10 cellular contexts compared by ENCODE assay signal in the genomic region with DNA sequence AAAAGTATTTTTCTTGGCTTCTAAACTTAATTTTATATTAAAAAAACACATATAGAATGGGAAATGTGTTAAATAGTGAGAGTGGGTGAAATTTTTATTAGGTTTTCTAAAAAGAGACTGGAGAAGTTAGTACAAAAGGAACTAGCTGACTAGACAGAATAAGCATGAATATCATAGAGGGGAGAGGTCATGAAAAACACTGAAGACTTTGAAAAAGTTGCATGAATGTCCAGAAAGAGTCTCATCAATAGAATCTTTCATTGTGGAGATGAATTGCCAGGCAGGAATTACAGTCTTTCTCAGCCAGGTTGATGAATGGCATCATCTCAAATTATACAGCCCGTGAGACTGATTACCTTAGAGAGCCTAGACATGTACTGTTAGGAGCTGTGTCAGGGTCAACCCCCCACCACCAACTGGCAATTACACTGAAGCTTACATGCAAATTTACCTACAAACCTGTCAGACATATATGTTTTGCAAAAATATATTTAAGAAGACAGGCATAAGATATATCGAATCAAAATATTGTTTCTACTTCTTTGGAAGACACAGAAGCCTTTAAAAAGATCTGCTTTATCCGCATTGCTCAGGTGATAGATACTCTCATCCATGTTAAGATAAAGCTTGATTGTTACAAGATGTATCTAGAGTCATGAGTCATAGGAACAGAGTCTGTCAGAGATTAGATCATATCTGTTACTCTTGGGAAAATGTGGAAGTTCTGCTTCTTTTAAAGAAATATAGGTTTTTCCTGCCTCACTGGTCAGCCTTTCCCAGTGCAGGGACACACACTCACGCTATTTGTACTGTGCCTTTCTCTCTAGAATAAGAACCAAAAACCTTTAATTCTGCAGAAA. TPM values are rescaled to one million over a fixed set of nuclear protein-coding genes. Genes with fewer than 3 reads are reported as not detected.
DNase-seq lines count a peak whose midpoint lies in the region; ATAC-seq and TF ChIP-seq lines count a peak whose summit lies in the region.
"Had no signal": no experiment of that assay in that cellular context is flagged by ENCODE, and none has a peak within 500 bp of the region (broad histone marks: within the 10 kb centered on the region; RNA-seq: fewer than 3 reads in every experiment).

No MANE protein-coding gene starts in this region.

- H3K27me3 Mint-ChIP-seq in activated CD4-positive, alpha-beta T cell treated with anti-CD3 and anti-CD28 coated beads, Interleukin-2, amount 10 ng/mL, durations not matched to agents 7 days and 5 days: peaks cover 3% of the 10 kb centered on the region

- POLR2A ChIA-PET in activated CD4-positive, alpha-beta T cell treated with anti-CD3 and anti-CD28 coated beads, Interleukin-2, amount 10 ng/mL, durations not matched to agents 7 days and 5 days (lab: Charles Lee): interaction anchor here (0.6 kb wide), 1 partner anchor 132 kb away, joined by 3 read pairs; no protein-coding TSS in a partner anchor

- H3K27ac Mint-ChIP-seq in activated CD4-positive, alpha-beta T cell treated with anti-CD3 and anti-CD28 coated beads, Interleukin-2, amount 10 ng/mL, durations not matched to agents 7 days and 5 days: no peak overlapping the region

- H3K4me1 Mint-ChIP-seq in activated CD4-positive, alpha-beta T cell treated with anti-CD3 and anti-CD28 coated beads, Interleukin-2, amount 10 ng/mL, durations not matched to agents 7 days and 5 days: no peaks in the 10 kb centered on the region

- H3K36me3 ChIP-seq in adipocyte (ENCODE audit: control insufficient read depth, insufficient read depth, low read length, severe bottlenecking): no peaks in the 10 kb centered on the region
- no peaks in the 10 kb centered on the region for H3K36me3 ChIP-seq in mucosa of descending colon (ENCODE audit: low read depth)
- H3K36me3 ChIP-seq: WERI-Rb-1 had no signal

- no peaks in the 10 kb centered on the region for H3K36me3 Mint-ChIP-seq in activated CD4-positive, alpha-beta T cell treated with anti-CD3 and anti-CD28 coated beads, Interleukin-2, amount 10 ng/mL, durations not matched to agents 7 days and 5 days (ENCODE audit: low read depth)

- TF ChIP-seq CTCF in mucosa of descending colon (IDR thresholded peaks at IDR 0.05): no peak

- intact Hi-C loops in mucosa of descending colon (cut with DNase I, micrococcal nuclease): no loop called here

- peaks cover 9% of the 10 kb centered on the region for H3K4me1 ChIP-seq in adipocyte (ENCODE audit: control insufficient read depth, insufficient read depth, low read length)
- no peaks in the 10 kb centered on the region for H3K4me1 ChIP-seq in mucosa of descending colon (ENCODE audit: low read depth)

- no peaks in the 10 kb centered on the region for H3K9me3 Mint-ChIP-seq in activated CD4-positive, alpha-beta T cell treated with anti-CD3 and anti-CD28 coated beads, Interleukin-2, amount 10 ng/mL, durations not matched to agents 7 days and 5 days

- H3K27me3 ChIP-seq in adipocyte (replicated peaks; ENCODE audit: control insufficient read depth, insufficient read depth, low read length): no peaks in the 10 kb centered on the region

- DNase-seq in A172 (ENCODE audit: low spot score) (peak; percentile 67), HT1080 (ENCODE audit: low read depth) (peak; percentile 80), adipocyte (ENCODE audit: low read depth) (peak; percentile 45), glomerular visceral epithelial cell (ENCODE audit: extremely low spot score) (peak; percentile 11), COR-L47 (lab: John Stamatoyannopoulos, UW) (no peak), mucosa of descending colon (no peak)
- DNase-seq in activated CD8-positive, alpha-beta memory T cell treated with anti-CD3 and anti-CD28 coated beads for 24 hours: no peak
- DNase-seq in activated CD4-positive, alpha-beta T cell treated with anti-CD3 and anti-CD28 coated beads, Interleukin-2, amount 10 ng/mL, durations not matched to agents 7 days and 5 days: no peak
- DNase-seq: WERI-Rb-1 had no signal

- H3K4me3 ChIP-seq in adipocyte (ENCODE audit: low read length): no peak overlapping the region
- H3K4me3 ChIP-seq in mucosa of descending colon: no peak overlapping the region
- H3K4me3 ChIP-seq: skin epidermis had no signal

- H3K9me3 ChIP-seq in adipocyte (ENCODE audit: control insufficient read depth, low read length) (no peaks in the 10 kb centered on the region), mucosa of descending colon (no peaks in the 10 kb centered on the region)

- CTCF ChIA-PET in activated CD4-positive, alpha-beta T cell treated with anti-CD3 and anti-CD28 coated beads, Interleukin-2, amount 10 ng/mL, durations not matched to agents 7 days and 5 days (lab: Charles Lee): no interaction called here

- H3K4me3 Mint-ChIP-seq in activated CD4-positive, alpha-beta T cell treated with anti-CD3 and anti-CD28 coated beads, Interleukin-2, amount 10 ng/mL, durations not matched to agents 7 days and 5 days: no peak overlapping the region

- ATAC-seq in mucosa of descending colon: no peak

- H3K9ac ChIP-seq in adipocyte (ENCODE audit: low read length): no peak overlapping the region

RNA-seq across cellular contexts. Expression of a gene that starts 34.8 kb away (rescaled TPM):
- total RNA-seq in A172 (2014; rRNA removed; shearing (Covaris generic)): 283 and 321 TPM in 2 replicates
- total RNA-seq in HT1080 (2014; rRNA removed; shearing (Covaris generic)): 226 and 261 TPM in 2 replicates
- 520 and 585 TPM in 2 replicates for polyA plus RNA-seq in HT1080 (2015; cell fraction: cytosol; rRNA removed)
- 298 and 305 TPM in 2 replicates for polyA plus RNA-seq in HT1080 (2015; cell fraction: nucleus; rRNA removed)
- 10 to 100 TPM; 35.5 to 49.9 (median 37.8) TPM for total RNA-seq in mucosa of descending colon
- under 1 TPM; 0.27 to 0.50 TPM for total RNA-seq in activated CD4-positive, alpha-beta T cell treated with anti-CD3 and anti-CD28 coated beads, Interleukin-2, amount 10 ng/mL, durations not matched to agents 7 days and 5 days

Comparison
In these comparisons a context has a peak if more than half of its experiments do, and no peak if none do; other contexts are left out.
1. DNase-seq: peak in A172 (single experiment), HT1080 (single experiment), adipocyte (single experiment) and glomerular visceral epithelial cell (single experiment); none in activated CD8-positive, alpha-beta memory T cell treated with anti-CD3 and anti-CD28 coated beads for 24 hours (single experiment), COR-L47 (single experiment), mucosa of descending colon (0 of 3) and activated CD4-positive, alpha-beta T cell treated with anti-CD3 and anti-CD28 coated beads, Interleukin-2, amount 10 ng/mL, durations not matched to agents 7 days and 5 days (single experiment).
2. RNA of a gene that starts 34.8 kb away (total RNA-seq): 283 to 321 TPM in A172, 226 to 261 TPM in HT1080 and 35.5 to 49.9 TPM in mucosa of descending colon; 0.27 to 0.50 TPM in activated CD4-positive, alpha-beta T cell treated with anti-CD3 and anti-CD28 coated beads, Interleukin-2, amount 10 ng/mL, durations not matched to agents 7 days and 5 days; every median in the first group is over 10 times any median in the second.